In genomic region chr20:17663040-17663399, GRCh38 we compare ENCODE assay signal across 17 cellular contexts. TPM values are rescaled to one million over a fixed set of nuclear protein-coding genes. Genes with fewer than 3 reads are reported as not detected.
DNase-seq lines count a peak whose midpoint lies in the region; FAIRE-seq and TF ChIP-seq lines count a peak whose summit lies in the region.
"Had no signal": no experiment of that assay in that cellular context is flagged by ENCODE, and none has a peak within 500 bp of the region (broad histone marks: within the 10 kb centered on the region; RNA-seq: fewer than 3 reads in every experiment).

No MANE protein-coding gene starts in this region.

- peak overlapping the region; percentile 76 for H3K4me2 ChIP-seq in OCI-LY1 (ENCODE audit: low read length)
- H3K4me2 ChIP-seq in fibroblast of lung (ENCODE audit: extremely low read depth, insufficient read depth, low read length): peak overlapping the region; percentile 48

- TF ChIP-seq CTCF in OCI-LY1 (IDR thresholded peaks at IDR 0.05; ENCODE audit: low read length) (no peak), fibroblast of lung (conservative IDR thresholded peaks at IDR 0.05 in 1 of 2, IDR thresholded peaks at IDR 0.05 in 1 of 2; ENCODE audit: low read depth in 1 of 2, low read length in 2 of 2) (no peak)

- H3K4me1 ChIP-seq in OCI-LY1 (ENCODE audit: insufficient read depth, low read length, severe bottlenecking) (peaks cover 62% of the 10 kb centered on the region), fibroblast of lung (ENCODE audit: control insufficient read depth, extremely low read depth, insufficient read depth, low read length) (peaks cover 25% of the 10 kb centered on the region), subcutaneous abdominal adipose tissue (ENCODE audit: control insufficient read depth in 5 of 5, insufficient read depth in 5 of 5, low read length in 5 of 5) (peaks cover 5 to 58% (median 49%) of the 10 kb centered on the region in 5 donors)

- no peaks in the 10 kb centered on the region for H3K9me2 ChIP-seq in OCI-LY1 (ENCODE audit: low read depth, low read length)

- H3K79me2 ChIP-seq in OCI-LY1 (ENCODE audit: insufficient read depth, low read length): peaks cover 6% of the 10 kb centered on the region
- peaks cover 81% of the 10 kb centered on the region for H3K79me2 ChIP-seq in fibroblast of lung (ENCODE audit: control insufficient read depth, insufficient read depth, low read length)

- no peak for FAIRE-seq in RCC 7860 (lab: Jason Lieb, UNC)

- H3K27me3 ChIP-seq in OCI-LY1 (ENCODE audit: insufficient read depth, low read length): no peaks in the 10 kb centered on the region
- no peaks in the 10 kb centered on the region for H3K27me3 ChIP-seq in fibroblast of lung (ENCODE audit: control insufficient read depth, insufficient read depth, low read length)
- no peaks in the 10 kb centered on the region for H3K27me3 ChIP-seq in subcutaneous abdominal adipose tissue (ENCODE audit: control insufficient read depth in 5 of 5, insufficient read depth in 4 of 5, low read length in 5 of 5)

- no peaks in the 10 kb centered on the region for H4K20me1 ChIP-seq in OCI-LY1 (ENCODE audit: insufficient read depth, low read length)
- H4K20me1 ChIP-seq in fibroblast of lung (ENCODE audit: control insufficient read depth, extremely low read depth, insufficient read depth, low read length): peaks cover 7% of the 10 kb centered on the region

- no peak overlapping the region for H2AFZ ChIP-seq in OCI-LY1 (ENCODE audit: low read length)
- H2AFZ ChIP-seq in fibroblast of lung (ENCODE audit: low read length): no peak overlapping the region

- H3F3A ChIP-seq in OCI-LY1 (ENCODE audit: insufficient read depth, low read length): no peaks in the 10 kb centered on the region

- H3K9ac ChIP-seq in OCI-LY1 (ENCODE audit: low read length): peak overlapping the region; percentile 57
- no peak overlapping the region for H3K9ac ChIP-seq in fibroblast of lung (ENCODE audit: insufficient read depth, low read length)
- peak overlapping the region in 2 of 5 donors; percentile 35 to 65 for H3K9ac ChIP-seq in subcutaneous abdominal adipose tissue (ENCODE audit: low read length in 5 of 5)

- H3K9me3 ChIP-seq in OCI-LY1 (ENCODE audit: low read length) (no peaks in the 10 kb centered on the region), fibroblast of lung (ENCODE audit: control insufficient read depth, insufficient read depth, low read depth, low read length) (no peaks in the 10 kb centered on the region), subcutaneous abdominal adipose tissue (ENCODE audit: control insufficient read depth in 5 of 5, low read length in 5 of 5) (no peaks in the 10 kb centered on the region)

- DNase-seq in fibroblast of lung (ENCODE audit: low read depth in 2 of 2): no peak
- DNase-seq in midbrain (lab: John Stamatoyannopoulos, UW): peak; percentile 60
- DNase-seq in RCC 7860 (ENCODE audit: low spot score): no peak
- no peak for DNase-seq in 8988T
- no peak for DNase-seq in Kasumi-1 (lab: John Stamatoyannopoulos, UW)
- DNase-seq in DMS79 (lab: John Stamatoyannopoulos, UW): no peak
- DNase-seq: activated CD4-positive, alpha-beta T cell treated with anti-CD3 and anti-CD28 coated beads, Interleukin-2, amount 50 U/mL, for 1 hour; DND-41; NCI-H1092 treated with DMSO at 0.1 percent for 48 hours had no signal

- H3K4me3 ChIP-seq in OCI-LY1 (ENCODE audit: low read depth, low read length, poor library complexity, severe bottlenecking) (peak overlapping the region; percentile 48), fibroblast of lung (replicated peaks in 1 of 4; ENCODE audit: control extremely low read depth in 1 of 4, insufficient read depth in 1 of 4, low read depth in 3 of 4, low read length in 4 of 4) (no peak overlapping the region), subcutaneous abdominal adipose tissue (ENCODE audit: low read depth in 1 of 5, low read length in 5 of 5) (no peak overlapping the region)

- peak overlapping the region; percentile 79 for H3K27ac ChIP-seq in OCI-LY1 (ENCODE audit: low read depth, low read length, poor library complexity, severe bottlenecking)
- H3K27ac ChIP-seq in fibroblast of lung (ENCODE audit: insufficient read depth, low read length): peak overlapping the region; percentile 61
- H3K27ac ChIP-seq in subcutaneous abdominal adipose tissue (ENCODE audit: low read depth, low read length): peak overlapping the region; percentile 81

- H3K36me3 ChIP-seq in OCI-LY1 (ENCODE audit: insufficient read depth, low read length) (peaks cover 25% of the 10 kb centered on the region), fibroblast of lung (ENCODE audit: control insufficient read depth, insufficient read depth, low read length) (peaks cover 12% of the 10 kb centered on the region), subcutaneous abdominal adipose tissue (ENCODE audit: control insufficient read depth in 5 of 5, insufficient read depth in 5 of 5, low read length in 5 of 5) (peaks cover 0 to 27% (median 14%) of the 10 kb centered on the region in 5 donors)

RNA-seq across cellular contexts. Expression of gene RRBP1, which starts 19.0 kb away (rescaled TPM):
- total RNA-seq in fibroblast of lung: 143 and 233 TPM in 2 replicates
- 169 and 191 TPM in 2 replicates for polyA plus RNA-seq in fibroblast of lung
- 307 and 325 TPM in 2 replicates for polyA plus RNA-seq in fibroblast of lung (2012)
- polyA minus RNA-seq in fibroblast of lung (ENCODE audit: low replicate concordance): 161 and 174 TPM in 2 replicates

RNA-seq across cellular contexts. Expression of gene BANF2, which starts 36.7 kb away (rescaled TPM):
- not detected in 2 replicates for total RNA-seq in fibroblast of lung
- polyA plus RNA-seq in fibroblast of lung: not detected in 2 replicates
- not detected in 2 replicates for polyA plus RNA-seq in fibroblast of lung (2012)
- polyA minus RNA-seq in fibroblast of lung (ENCODE audit: low replicate concordance): not detected in 2 replicates
- total RNA-seq: activated T-helper 17 cell treated with anti-CD3 and anti-CD28 coated beads, Interleukin-2, amount 50 U/mL, for 72 hours; glomerular endothelial cell; NCI-H460; T-helper 2 cell treated with Interferon-gamma antibody and Interleukin-4, amounts not matched to agents 100 ng/mL and 5 ng/mL, for 36 hours had no signal
- polyA plus RNA-seq: BJ, neural cell had no signal
